ENCODE assay signal across 8 cellular contexts in genomic region chr1:202546377-202546776, GRCh38.
DNase-seq lines count a peak whose midpoint lies in the region; ATAC-seq, FAIRE-seq and TF ChIP-seq lines count a peak whose summit lies in the region.
"Not testable (repeated sequence)": the region's sequence is repeated elsewhere in the genome, so short reads cannot be mapped to it uniquely, and the experiment has no call there.

No MANE protein-coding gene starts in this region.

- not testable (repeated sequence) for H3K9ac ChIP-seq in K562 (ENCODE audit: insufficient read depth in 1 of 2, low read depth in 2 of 2, low read length in 2 of 2)

- H3K9me1 ChIP-seq in K562 (ENCODE audit: control insufficient read depth, insufficient read depth, low read length) = not testable (repeated sequence)

- peak; percentile 22 for ATAC-seq in GM18517 (IDR thresholded peaks at IDR 0.05; ENCODE audit: unreplicated experiment)
- ATAC-seq in GM21529 (IDR thresholded peaks at IDR 0.05; ENCODE audit: unreplicated experiment) = peak; percentile 27
- peak; percentile 20 for ATAC-seq in HG02884 (IDR thresholded peaks at IDR 0.05; ENCODE audit: unreplicated experiment)
- peak; percentile 14 for ATAC-seq in HG03457 (IDR thresholded peaks at IDR 0.05; ENCODE audit: unreplicated experiment)
- ATAC-seq in K562 = peak; percentile 36
- ATAC-seq in right cardiac atrium = peak; percentile 39 to 63

- not testable (repeated sequence) for H3K27me3 ChIP-seq in K562 (ENCODE audit: control insufficient read depth in 2 of 2, insufficient read depth in 2 of 2, low read length in 2 of 2); right cardiac atrium (ENCODE audit: control insufficient read depth, insufficient read depth); sigmoid colon

- not testable (repeated sequence) for TF ChIP-seq EP300 in K562 (IDR thresholded peaks at IDR 0.05; ENCODE audit: low read length); sigmoid colon (IDR thresholded peaks at IDR 0.05)

- H4K20me1 ChIP-seq in K562 (replicated peaks; ENCODE audit: control insufficient read depth, insufficient read depth, low read length) = not testable (repeated sequence)

- POLR2A ChIA-PET in K562 (lab: Yijun Ruan, JAX) = not testable (repeated sequence)

- not testable (repeated sequence) for H3K79me2 ChIP-seq in K562 (ENCODE audit: control insufficient read depth, insufficient read depth, low read length)

- in situ Hi-C loops in K562 (cut with MboI) = not testable (repeated sequence)

- FAIRE-seq in K562 (lab: Jason Lieb, UNC) = not testable (repeated sequence)

- WGBS in K562 (ENCODE audit: insufficient coverage, low coverage, missing lambda C conversion rate) = 21% methylated on average over 3 of the region's 3 CpGs
- WGBS in right cardiac atrium = 45% methylated on average over 3 of the region's 3 CpGs
- WGBS in sigmoid colon, 2 donors = 77 to 89% methylated on average over 3 of the region's 3 CpGs
- 50% methylated on average over 3 of the region's 3 CpGs for WGBS in urinary bladder

- intact Hi-C loops in K562 (cut with micrococcal nuclease); right cardiac atrium (cut with DNase I); sigmoid colon (cut with DNase I): not testable (repeated sequence)

- peak overlapping the region; percentile 20 for H3K4me2 ChIP-seq in K562 (ENCODE audit: insufficient read depth, low read length)

- peak overlapping the region; percentile 30; the same call in 1 of the 3 replicates for H3K27ac ChIP-seq in K562 (ENCODE audit: extremely low read depth, low read depth, low read length)
- H3K27ac ChIP-seq in right cardiac atrium (ENCODE audit: low read length) = peak overlapping the region; percentile 52
- peak overlapping the region; percentile 84 to 94 (median 89) for H3K27ac ChIP-seq in sigmoid colon
- H3K27ac ChIP-seq in urinary bladder (ENCODE audit: low read depth) = peak overlapping the region; percentile 67

- H3K9me3 ChIP-seq in K562 (replicated peaks; ENCODE audit: control insufficient read depth, insufficient read depth, low read depth, low read length); right cardiac atrium (ENCODE audit: control insufficient read depth, low read length); sigmoid colon: not testable (repeated sequence)

- CTCF ChIA-PET in K562 (lab: Yijun Ruan, JAX; ENCODE audit: low intra/inter-chr PET ratio) = not testable (repeated sequence)

- BruUV-seq in K562 (replicated peaks; lab: Mats Ljungman, UMichigan) = not testable (repeated sequence)

- TF ChIP-seq CTCF in K562 (IDR thresholded peaks at IDR 0.05 in 2 of 3, conservative IDR thresholded peaks at IDR 0.05 in 1 of 3; ENCODE audit: insufficient read depth in 2 of 3, low read depth in 1 of 3, low read length in 3 of 3); sigmoid colon (IDR thresholded peaks at IDR 0.05): not testable (repeated sequence)

- H3K4me1 ChIP-seq in K562 (replicated peaks in 1 of 2; ENCODE audit: control insufficient read depth in 2 of 2, insufficient read depth in 2 of 2, low read length in 2 of 2) = peaks cover 0 to 18% of the 10 kb centered on the region in 2 experiments; a peak in 3 of 5 replicates
- H3K4me1 ChIP-seq in right cardiac atrium (ENCODE audit: control insufficient read depth, insufficient read depth, low read length); urinary bladder (ENCODE audit: insufficient read depth): not testable (repeated sequence)
- peaks cover 0 to 62% (median 44%) of the 10 kb centered on the region in 4 donors for H3K4me1 ChIP-seq in sigmoid colon

- H3K36me3 ChIP-seq in K562 (ENCODE audit: control insufficient read depth, insufficient read depth, low read length); sigmoid colon; urinary bladder (ENCODE audit: insufficient read depth): not testable (repeated sequence)

- H3K4me3 ChIP-seq in K562; right cardiac atrium (ENCODE audit: low read length); urinary bladder (ENCODE audit: low read depth, low read length): not testable (repeated sequence)
- peak overlapping the region; percentile 8 to 60 (median 58) for H3K4me3 ChIP-seq in sigmoid colon

- TF ChIP-seq RAD21 in K562 (CRISPR knock-in tag; conservative IDR thresholded peaks at IDR 0.05 in 1 of 2, IDR thresholded peaks at IDR 0.05 in 1 of 2) = not testable (repeated sequence)

- not testable (repeated sequence) for DNase-seq in K562 (ENCODE audit: extremely low read depth in 1 of 4, low spot score in 3 of 4); sigmoid colon
- DNase-seq in right cardiac atrium = peak in 1 of 3 donors; percentile 48

- H2AFZ ChIP-seq in K562 (ENCODE audit: low read depth, low read length) = peak overlapping the region; percentile 7; the same call in 1 of the 2 replicates

- TF ChIP-seq POLR2A in K562 (conservative IDR thresholded peaks at IDR 0.05); sigmoid colon (IDR thresholded peaks at IDR 0.05): not testable (repeated sequence)

TF ChIP-seq in K562, 482 proteins besides CTCF, POLR2A, EP300 and RAD21:
- TF ChIP-seq CEBPG (CRISPR knock-in tag; IDR thresholded peaks at IDR 0.05) = not testable (repeated sequence)
- TF ChIP-seq CEBPG (tag; conservative IDR thresholded peaks at IDR 0.05 in 1 of 2, IDR thresholded peaks at IDR 0.05 in 1 of 2) = 0 out of 4 replicates have a peak, but pooled peaks of 1 of the 2 experiments have one; percentile 32

Comparison
In these comparisons a context has a peak if more than half of its experiments do, and no peak if none do; other contexts are left out.
1. H3K27ac ChIP-seq: peak in every context shown above with its lines; median percentile 89 in sigmoid colon; 67 in urinary bladder; 52 in right cardiac atrium; 30 in K562.